In genomic region chr11:68330700-68331337, GRCh38 we compare ENCODE assay signal across 1 cellular context.
TF ChIP-seq lines count a peak whose summit lies in the region.

No MANE protein-coding gene starts in this region.

TF ChIP-seq in WTC11, 78 proteins besides CTCF, POLR2A, EP300 and RAD21 (continued from another document):
- TF ChIP-seq FOXP1 (CRISPR knock-in tag; IDR thresholded peaks at IDR 0.05; ENCODE audit: borderline replicate concordance) = no peak
- TF ChIP-seq ERG (CRISPR knock-in tag; IDR thresholded peaks at IDR 0.05) = no peak
- TF ChIP-seq ZBTB43 (CRISPR knock-in tag; IDR thresholded peaks at IDR 0.05) = no peak
- TF ChIP-seq JUN (CRISPR knock-in tag; IDR thresholded peaks at IDR 0.05) = no peak
